Comparison of ENCODE assay signal across 14 cellular contexts in genomic region chr10:74851834-74852233, GRCh38. TPM values are rescaled to one million over a fixed set of nuclear protein-coding genes. Genes with fewer than 3 reads are reported as not detected.
DNase-seq lines count a peak whose midpoint lies in the region; ATAC-seq and TF ChIP-seq lines count a peak whose summit lies in the region.
"Had no signal": no experiment of that assay in that cellular context is flagged by ENCODE, and none has a peak within 500 bp of the region (broad histone marks: within the 10 kb centered on the region; RNA-seq: fewer than 3 reads in every experiment).

No MANE protein-coding gene starts in this region.

- no peaks in the 10 kb centered on the region for H3K9me3 ChIP-seq in heart left ventricle
- no peaks in the 10 kb centered on the region for H3K9me3 ChIP-seq in smooth muscle cell (replicated peaks; ENCODE audit: low read depth)
- H3K9me3 ChIP-seq: colonic mucosa had no signal

- H3K27me3 ChIP-seq in heart left ventricle: no peaks in the 10 kb centered on the region
- no peaks in the 10 kb centered on the region for H3K27me3 ChIP-seq in smooth muscle cell (ENCODE audit: low read depth)
- H3K27me3 ChIP-seq: colonic mucosa had no signal

- TF ChIP-seq POLR2A in heart left ventricle (IDR thresholded peaks at IDR 0.05): no peak

- H3K4me3 ChIP-seq in heart left ventricle: no peak overlapping the region
- no peak overlapping the region for H3K4me3 ChIP-seq in smooth muscle cell
- H3K4me3 ChIP-seq: colonic mucosa had no signal

- CTCF ChIA-PET in activated CD8-positive, alpha-beta T cell treated with anti-CD3 and anti-CD28 coated beads for 36 hours (lab: Charles Lee): no interaction called here
- CTCF ChIA-PET in activated CD8-positive, alpha-beta T cell treated with anti-CD3 and anti-CD28 coated beads, Interleukin-2, amount 10 ng/mL, durations not matched to agents 7 days and 5 days (lab: Charles Lee): no interaction called here

- peaks cover 20% of the 10 kb centered on the region for H3K36me3 Mint-ChIP-seq in activated CD8-positive, alpha-beta T cell treated with anti-CD3 and anti-CD28 coated beads for 36 hours (ENCODE audit: low read depth)
- peaks cover 27% of the 10 kb centered on the region for H3K36me3 Mint-ChIP-seq in activated CD8-positive, alpha-beta T cell treated with anti-CD3 and anti-CD28 coated beads, Interleukin-2, amount 10 ng/mL, durations not matched to agents 7 days and 5 days (ENCODE audit: low read depth)

- H3F3A ChIP-seq in smooth muscle cell (ENCODE audit: low read depth): peaks cover 4% of the 10 kb centered on the region

- H3K4me2 ChIP-seq in smooth muscle cell: no peak overlapping the region

- no peak for TF ChIP-seq CTCF in activated CD8-positive, alpha-beta T cell treated with anti-CD3 and anti-CD28 coated beads for 36 hours (IDR thresholded peaks at IDR 0.05)
- TF ChIP-seq CTCF in VCaP (conservative IDR thresholded peaks at IDR 0.05) (no peak), heart left ventricle (IDR thresholded peaks at IDR 0.05) (no peak), smooth muscle cell (IDR thresholded peaks at IDR 0.05; ENCODE audit: borderline replicate concordance, insufficient read depth, poor library complexity, severe bottlenecking) (no peak)

- no peak for DNase-seq in activated CD8-positive, alpha-beta T cell treated with anti-CD3 and anti-CD28 coated beads for 36 hours
- DNase-seq in activated CD8-positive, alpha-beta T cell treated with anti-CD3 and anti-CD28 coated beads, Interleukin-2, amount 10 ng/mL, durations not matched to agents 7 days and 5 days: no peak
- DNase-seq in heart left ventricle (peak in 1 of 5 donors; percentile 32), smooth muscle cell (lab: John Stamatoyannopoulos, UW; ENCODE audit: unreplicated experiment) (no peak), NCI-H526 treated with DMSO at 0.1 percent for 48 hours (lab: John Stamatoyannopoulos, UW) (no peak), NCI-H345 treated with DMSO at 0.1 percent for 48 hours (lab: John Stamatoyannopoulos, UW; ENCODE audit: unreplicated experiment) (no peak)
- DNase-seq: colonic mucosa; NCI-H1436 treated with DMSO at 0.1 percent for 48 hours; NCI-H524 treated with DMSO at 0.1 percent for 48 hours; stimulated activated naive CD4-positive, alpha-beta T cell treated with Interleukin-2 at 50 U/mL for 16 hours; T-helper 1 cell had no signal

- H3K4me1 Mint-ChIP-seq in activated CD8-positive, alpha-beta T cell treated with anti-CD3 and anti-CD28 coated beads for 36 hours (ENCODE audit: low read depth): peaks cover 41% of the 10 kb centered on the region
- H3K4me1 Mint-ChIP-seq in activated CD8-positive, alpha-beta T cell treated with anti-CD3 and anti-CD28 coated beads, Interleukin-2, amount 10 ng/mL, durations not matched to agents 7 days and 5 days (ENCODE audit: low read depth): peaks cover 17% of the 10 kb centered on the region

- H3K4me1 ChIP-seq in heart left ventricle: peaks cover 18 to 68% (median 52%) of the 10 kb centered on the region in 12 donors
- H3K4me1 ChIP-seq in smooth muscle cell (ENCODE audit: low read depth): no peaks in the 10 kb centered on the region

- no peaks in the 10 kb centered on the region for H3K27me3 Mint-ChIP-seq in activated CD8-positive, alpha-beta T cell treated with anti-CD3 and anti-CD28 coated beads for 36 hours
- no peaks in the 10 kb centered on the region for H3K27me3 Mint-ChIP-seq in activated CD8-positive, alpha-beta T cell treated with anti-CD3 and anti-CD28 coated beads, Interleukin-2, amount 10 ng/mL, durations not matched to agents 7 days and 5 days (ENCODE audit: low read depth)

- H3K27ac Mint-ChIP-seq in activated CD8-positive, alpha-beta T cell treated with anti-CD3 and anti-CD28 coated beads for 36 hours: peak overlapping the region; percentile 84
- no peak overlapping the region for H3K27ac Mint-ChIP-seq in activated CD8-positive, alpha-beta T cell treated with anti-CD3 and anti-CD28 coated beads, Interleukin-2, amount 10 ng/mL, durations not matched to agents 7 days and 5 days

- H3K36me3 ChIP-seq in heart left ventricle (peaks cover 0 to 3% (median 0%) of the 10 kb centered on the region in 9 donors), smooth muscle cell (ENCODE audit: low read depth) (no peaks in the 10 kb centered on the region)
- H3K36me3 ChIP-seq: colonic mucosa had no signal

- peaks cover 41% of the 10 kb centered on the region for H3K79me2 ChIP-seq in smooth muscle cell (ENCODE audit: low read depth)

- no peaks in the 10 kb centered on the region for H3K9me3 Mint-ChIP-seq in activated CD8-positive, alpha-beta T cell treated with anti-CD3 and anti-CD28 coated beads for 36 hours
- H3K9me3 Mint-ChIP-seq in activated CD8-positive, alpha-beta T cell treated with anti-CD3 and anti-CD28 coated beads, Interleukin-2, amount 10 ng/mL, durations not matched to agents 7 days and 5 days (ENCODE audit: insufficient read depth): no peaks in the 10 kb centered on the region

- H3K4me3 Mint-ChIP-seq in activated CD8-positive, alpha-beta T cell treated with anti-CD3 and anti-CD28 coated beads for 36 hours: no peak overlapping the region
- H3K4me3 Mint-ChIP-seq in activated CD8-positive, alpha-beta T cell treated with anti-CD3 and anti-CD28 coated beads, Interleukin-2, amount 10 ng/mL, durations not matched to agents 7 days and 5 days: no peak overlapping the region

- POLR2A ChIA-PET in activated CD8-positive, alpha-beta T cell treated with anti-CD3 and anti-CD28 coated beads for 36 hours (lab: Charles Lee): interaction anchor here (0.6 kb wide), 1 partner anchor 116 kb away, joined by 3 read pairs; no protein-coding TSS in a partner anchor
- POLR2A ChIA-PET in activated CD8-positive, alpha-beta T cell treated with anti-CD3 and anti-CD28 coated beads, Interleukin-2, amount 10 ng/mL, durations not matched to agents 7 days and 5 days (lab: Charles Lee): no interaction called here

- no peak overlapping the region for H3K9ac ChIP-seq in smooth muscle cell (ENCODE audit: low read depth)

- no peak for ATAC-seq in activated CD8-positive, alpha-beta T cell treated with anti-CD3 and anti-CD28 coated beads for 36 hours
- ATAC-seq in activated CD8-positive, alpha-beta T cell treated with anti-CD3 and anti-CD28 coated beads, Interleukin-2, amount 10 ng/mL, durations not matched to agents 7 days and 5 days: no peak
- ATAC-seq in heart left ventricle (peak in 2 of 4 donors; percentile 16 to 25), HG02678 (IDR thresholded peaks at IDR 0.05; ENCODE audit: unreplicated experiment) (no peak)
- ATAC-seq: HepG2 had no signal

- intact Hi-C loops in activated CD8-positive, alpha-beta T cell treated with anti-CD3 and anti-CD28 coated beads for 36 hours (cut with micrococcal nuclease): no loop called here
- intact Hi-C loops in heart left ventricle (cut with DNase I): no loop called here

- H3K27ac ChIP-seq in VCaP (peak overlapping the region; percentile 46), heart left ventricle (peak overlapping the region in 11 of 12 donors; percentile 1 to 61 (median 33)), smooth muscle cell (ENCODE audit: low read depth) (peak overlapping the region; percentile 32)
- H3K27ac ChIP-seq: colonic mucosa had no signal

- peaks cover 73% of the 10 kb centered on the region for H4K20me1 ChIP-seq in smooth muscle cell (ENCODE audit: low read depth)

- no peak overlapping the region for H2AFZ ChIP-seq in smooth muscle cell (ENCODE audit: low read depth)

RNA-seq across cellular contexts. Expression of gene KAT6B, which starts 25.4 kb away (rescaled TPM):
- 10 to 100 TPM; 22.8 to 24.8 TPM for total RNA-seq in activated CD8-positive, alpha-beta T cell treated with anti-CD3 and anti-CD28 coated beads for 36 hours
- 10 to 100 TPM; 40.3 to 43.1 TPM for total RNA-seq in activated CD8-positive, alpha-beta T cell treated with anti-CD3 and anti-CD28 coated beads, Interleukin-2, amount 10 ng/mL, durations not matched to agents 7 days and 5 days
- total RNA-seq in heart left ventricle (10 to 100 TPM; 36.8 to 61.3 (median 46.9) TPM), smooth muscle cell (12.2 and 19.8 TPM in 2 replicates)
- polyA plus RNA-seq in heart left ventricle (10 to 100 TPM; 10.4 to 11.4 TPM), smooth muscle cell (9.0 and 13.5 TPM in 2 replicates)
